In the genomic region with DNA sequence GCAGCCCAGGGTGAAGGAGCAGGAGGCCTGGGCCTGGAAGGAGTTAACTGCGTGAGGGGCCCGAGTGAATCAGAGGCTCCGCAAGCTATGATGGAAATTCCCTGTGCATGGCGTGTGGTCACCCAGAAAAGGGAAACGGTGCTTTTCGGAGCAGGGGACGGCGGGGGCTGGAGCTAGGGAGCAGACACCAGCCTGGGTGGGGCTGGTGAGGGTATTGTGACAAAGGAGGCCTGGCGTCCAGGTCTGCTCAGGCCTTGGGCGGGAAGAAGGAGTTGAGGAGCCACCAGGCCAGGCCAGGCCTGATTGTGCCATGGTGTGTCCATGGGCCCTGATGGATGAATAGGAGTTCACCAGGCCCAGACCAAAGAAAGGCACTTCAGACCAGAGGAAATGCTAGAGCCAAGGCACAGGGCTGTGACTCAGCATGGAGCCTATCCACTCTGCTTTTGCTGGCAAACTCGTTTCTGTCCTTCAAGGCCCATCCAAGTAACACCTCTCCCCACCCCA, we compare ENCODE assay signal across 13 cellular contexts. TPM values are rescaled to one million over a fixed set of nuclear protein-coding genes. Genes with fewer than 3 reads are reported as not detected.
DNase-seq lines count a peak whose midpoint lies in the region; ATAC-seq, FAIRE-seq and TF ChIP-seq lines count a peak whose summit lies in the region.
"Had no signal": no experiment of that assay in that cellular context is flagged by ENCODE, and none has a peak within 500 bp of the region (broad histone marks: within the 10 kb centered on the region; RNA-seq: fewer than 3 reads in every experiment).

No MANE protein-coding gene starts in this region.

- 44 to 84% (median 72%) methylated on average over 11 of the region's 11 CpGs for WGBS in adipose tissue, 3 donors
- WGBS in HepG2 (ENCODE audit: low lambda C conversion rate): 48% methylated on average over 11 of the region's 11 CpGs
- WGBS in thymus: 94% methylated on average over 11 of the region's 11 CpGs
- WGBS in hepatocyte (ENCODE audit: low lambda C conversion rate, missing lambda C conversion rate): 91% methylated on average over 11 of the region's 11 CpGs

- peaks cover 50% of the 10 kb centered on the region for H3K4me1 Mint-ChIP-seq in activated CD8-positive, alpha-beta T cell treated with anti-CD3 and anti-CD28 coated beads, Interleukin-2, amount 10 ng/mL, durations not matched to agents 7 days and 5 days (ENCODE audit: low read depth)
- peaks cover 42% of the 10 kb centered on the region for H3K4me1 Mint-ChIP-seq in activated CD8-positive, alpha-beta T cell treated with anti-CD3 and anti-CD28 coated beads for 36 hours (ENCODE audit: low read depth)

- ATAC-seq in activated CD8-positive, alpha-beta T cell treated with anti-CD3 and anti-CD28 coated beads, Interleukin-2, amount 10 ng/mL, durations not matched to agents 7 days and 5 days: no peak
- no peak for ATAC-seq in activated CD8-positive, alpha-beta T cell treated with anti-CD3 and anti-CD28 coated beads for 36 hours
- no peak for ATAC-seq in HepG2

- POLR2A ChIA-PET in activated CD8-positive, alpha-beta T cell treated with anti-CD3 and anti-CD28 coated beads, Interleukin-2, amount 10 ng/mL, durations not matched to agents 7 days and 5 days (lab: Charles Lee): interaction anchor here (0.6 to 1.0 kb wide), 2 partner anchors 18 to 377 kb away, joined by 3 read pairs; no protein-coding TSS in a partner anchor
- POLR2A ChIA-PET in activated CD8-positive, alpha-beta T cell treated with anti-CD3 and anti-CD28 coated beads for 36 hours (lab: Charles Lee): interaction anchor here (0.6 to 5.7 kb wide), 3 partner anchors 9 to 159 kb away, joined by 3 to 28 read pairs (median 4); no protein-coding TSS in a partner anchor
- POLR2A ChIA-PET in HepG2 (lab: Yijun Ruan, JAX): no interaction called here

- H3K36me3 Mint-ChIP-seq in activated CD8-positive, alpha-beta T cell treated with anti-CD3 and anti-CD28 coated beads, Interleukin-2, amount 10 ng/mL, durations not matched to agents 7 days and 5 days (ENCODE audit: low read depth): no peaks in the 10 kb centered on the region
- no peaks in the 10 kb centered on the region for H3K36me3 Mint-ChIP-seq in activated CD8-positive, alpha-beta T cell treated with anti-CD3 and anti-CD28 coated beads for 36 hours (ENCODE audit: low read depth)

- TF ChIP-seq EP300 in HepG2 (IDR thresholded peaks at IDR 0.05; ENCODE audit: low read depth in 2 of 2, low read length in 2 of 2) (no peak), HepG2 (CRISPR knock-in tag; IDR thresholded peaks at IDR 0.05; ENCODE audit: borderline replicate concordance) (no peak)

- BruUV-seq in HepG2 (replicated peaks; lab: Mats Ljungman, UMichigan): no TSS peak

- no peaks in the 10 kb centered on the region for H3K27me3 Mint-ChIP-seq in activated CD8-positive, alpha-beta T cell treated with anti-CD3 and anti-CD28 coated beads, Interleukin-2, amount 10 ng/mL, durations not matched to agents 7 days and 5 days (ENCODE audit: low read depth)
- H3K27me3 Mint-ChIP-seq in activated CD8-positive, alpha-beta T cell treated with anti-CD3 and anti-CD28 coated beads for 36 hours: no peaks in the 10 kb centered on the region

- H3K9me3 ChIP-seq in HepG2 (ENCODE audit: low read length) (no peaks in the 10 kb centered on the region), thymus (ENCODE audit: control insufficient read depth) (no peaks in the 10 kb centered on the region), hepatocyte (ENCODE audit: low read depth) (no peaks in the 10 kb centered on the region)
- H3K9me3 ChIP-seq: A549 had no signal

- no peak for DNase-seq in activated CD8-positive, alpha-beta T cell treated with anti-CD3 and anti-CD28 coated beads, Interleukin-2, amount 10 ng/mL, durations not matched to agents 7 days and 5 days
- DNase-seq in activated CD8-positive, alpha-beta T cell treated with anti-CD3 and anti-CD28 coated beads for 36 hours: no peak
- DNase-seq in HepG2 (ENCODE audit: low spot score): no peak
- no peak for DNase-seq in hepatocyte (ENCODE audit: low spot score)
- no peak for DNase-seq in HK-2 (ENCODE audit: unreplicated experiment)
- no peak for DNase-seq in activated CD8-positive, alpha-beta memory T cell treated with anti-CD3 and anti-CD28 coated beads, Interleukin-2, amount 50 U/mL, for 4 hours
- DNase-seq: activated naive CD4-positive, alpha-beta T cell; NCI-H1417 treated with DMSO at 0.1 percent for 48 hours; OCI-M1 had no signal

- peaks cover 58% of the 10 kb centered on the region for H3K4me1 ChIP-seq in HepG2 (ENCODE audit: insufficient read depth, low read length)
- peaks cover 12% of the 10 kb centered on the region for H3K4me1 ChIP-seq in thymus (ENCODE audit: control insufficient read depth, insufficient read depth, low read length)
- no peaks in the 10 kb centered on the region for H3K4me1 ChIP-seq in hepatocyte (ENCODE audit: insufficient read depth)
- H3K4me1 ChIP-seq: A549 had no signal

- H3K79me2 ChIP-seq in HepG2 (ENCODE audit: insufficient read depth, low read length) (no peaks in the 10 kb centered on the region), hepatocyte (no peaks in the 10 kb centered on the region)

- intact Hi-C loops in activated CD8-positive, alpha-beta T cell treated with anti-CD3 and anti-CD28 coated beads for 36 hours (cut with micrococcal nuclease): no loop called here
- intact Hi-C loops in HepG2 (cut with micrococcal nuclease; ENCODE audit: unreplicated experiment): no loop called here

- no peak for TF ChIP-seq RAD21 in HepG2 (CRISPR knock-in tag; IDR thresholded peaks at IDR 0.05)

- CTCF ChIA-PET in activated CD8-positive, alpha-beta T cell treated with anti-CD3 and anti-CD28 coated beads, Interleukin-2, amount 10 ng/mL, durations not matched to agents 7 days and 5 days (lab: Charles Lee): interaction anchor here (1.6 to 7.2 kb wide), 2 partner anchors 11 to 18 kb away, joined by 3 to 57 read pairs; no protein-coding TSS in a partner anchor
- CTCF ChIA-PET in activated CD8-positive, alpha-beta T cell treated with anti-CD3 and anti-CD28 coated beads for 36 hours (lab: Charles Lee): interaction anchor here (0.8 to 9.3 kb wide), 4 partner anchors 8 to 58 kb away, joined by 3 to 91 read pairs (median 12); no protein-coding TSS in a partner anchor
- CTCF ChIA-PET in HepG2 (lab: Yijun Ruan, JAX; ENCODE audit: low intra/inter-chr PET ratio, low total read pairs): no interaction called here

- H3K4me2 ChIP-seq in HepG2 (ENCODE audit: low read depth, low read length) (0 out of 2 replicates have a peak overlapping the region, but pooled peaks have one; percentile 14), hepatocyte (no peak overlapping the region)
- H3K4me2 ChIP-seq: A549 had no signal

- TF ChIP-seq POLR2A in HepG2 (IDR thresholded peaks at IDR 0.05; ENCODE audit: insufficient read depth in 1 of 2, low read depth in 2 of 2, low read length in 2 of 2): no peak

- no peaks in the 10 kb centered on the region for H3K9me2 ChIP-seq in hepatocyte (replicated peaks; ENCODE audit: insufficient read depth)

- no peak overlapping the region for H3K4me3 Mint-ChIP-seq in activated CD8-positive, alpha-beta T cell treated with anti-CD3 and anti-CD28 coated beads, Interleukin-2, amount 10 ng/mL, durations not matched to agents 7 days and 5 days
- H3K4me3 Mint-ChIP-seq in activated CD8-positive, alpha-beta T cell treated with anti-CD3 and anti-CD28 coated beads for 36 hours: no peak overlapping the region

- in situ Hi-C loops in HepG2 (cut with HindIII; ENCODE audit: extremely low pct_ligation_motif_present, low pct_unique_long_range_greater_than_20kb): no loop called here

- H3K36me3 ChIP-seq in HepG2 (replicated peaks in 1 of 2; ENCODE audit: control insufficient read depth in 1 of 2, insufficient read depth in 2 of 2, low read length in 2 of 2) (no peaks in the 10 kb centered on the region), thymus (ENCODE audit: control insufficient read depth, insufficient read depth) (no peaks in the 10 kb centered on the region), hepatocyte (replicated peaks; ENCODE audit: insufficient read depth, low read depth) (no peaks in the 10 kb centered on the region)

- H3K27ac Mint-ChIP-seq in activated CD8-positive, alpha-beta T cell treated with anti-CD3 and anti-CD28 coated beads, Interleukin-2, amount 10 ng/mL, durations not matched to agents 7 days and 5 days: peak overlapping the region; percentile 37
- H3K27ac Mint-ChIP-seq in activated CD8-positive, alpha-beta T cell treated with anti-CD3 and anti-CD28 coated beads for 36 hours: no peak overlapping the region

- no peak for FAIRE-seq in HepG2 (lab: Jason Lieb, UNC)
- FAIRE-seq: A549 had no signal

- peak overlapping the region; percentile 40 for H3K27ac ChIP-seq in adipose tissue (ENCODE audit: low read depth, low read length)
- no peak overlapping the region for H3K27ac ChIP-seq in HepG2 (ENCODE audit: extremely low read length, insufficient read depth, low read length)
- peak overlapping the region; percentile 10 for H3K27ac ChIP-seq in thymus (ENCODE audit: low read depth)
- H3K27ac ChIP-seq in hepatocyte: no peak overlapping the region
- H3K27ac ChIP-seq: A549 had no signal

- H3K27me3 ChIP-seq in HepG2 (ENCODE audit: control insufficient read depth in 1 of 2, insufficient read depth in 2 of 2, low read length in 2 of 2): peaks cover 0 to 5% of the 10 kb centered on the region in 2 experiments; a peak in 2 of 5 replicates
- H3K27me3 ChIP-seq in thymus (ENCODE audit: control insufficient read depth, insufficient read depth): no peaks in the 10 kb centered on the region
- no peaks in the 10 kb centered on the region for H3K27me3 ChIP-seq in hepatocyte

- TF ChIP-seq CTCF in activated CD8-positive, alpha-beta T cell treated with anti-CD3 and anti-CD28 coated beads for 36 hours (IDR thresholded peaks at IDR 0.05): no peak
- TF ChIP-seq CTCF in HepG2 (CRISPR knock-in tag; IDR thresholded peaks at IDR 0.05) (no peak), hepatocyte (IDR thresholded peaks at IDR 0.05; ENCODE audit: poor library complexity) (no peak)

- H3K9ac ChIP-seq in HepG2 (ENCODE audit: insufficient read depth, low read depth, low read length): no peak overlapping the region

- H2AFZ ChIP-seq in HepG2 (ENCODE audit: low read length): no peak overlapping the region
- no peak overlapping the region for H2AFZ ChIP-seq in hepatocyte

- H3K9me3 Mint-ChIP-seq in activated CD8-positive, alpha-beta T cell treated with anti-CD3 and anti-CD28 coated beads, Interleukin-2, amount 10 ng/mL, durations not matched to agents 7 days and 5 days (ENCODE audit: insufficient read depth): no peaks in the 10 kb centered on the region
- no peaks in the 10 kb centered on the region for H3K9me3 Mint-ChIP-seq in activated CD8-positive, alpha-beta T cell treated with anti-CD3 and anti-CD28 coated beads for 36 hours

- no peaks in the 10 kb centered on the region for H4K20me1 ChIP-seq in HepG2 (ENCODE audit: insufficient read depth, low read length)
- H4K20me1 ChIP-seq in hepatocyte (ENCODE audit: insufficient read depth, poor library complexity, severe bottlenecking): no peaks in the 10 kb centered on the region

- no peak overlapping the region for H3K4me3 ChIP-seq in HepG2 (replicated peaks in 1 of 3; ENCODE audit: insufficient read depth in 1 of 3, low read depth in 2 of 3, low read length in 3 of 3)
- no peak overlapping the region for H3K4me3 ChIP-seq in thymus (ENCODE audit: low read length)
- H3K4me3 ChIP-seq in hepatocyte: no peak overlapping the region
- H3K4me3 ChIP-seq: A549 had no signal

RNA-seq across cellular contexts. Expression of gene SPI1, which starts 12.8 kb away (rescaled TPM):
- not detected for total RNA-seq in activated CD8-positive, alpha-beta T cell treated with anti-CD3 and anti-CD28 coated beads, Interleukin-2, amount 10 ng/mL, durations not matched to agents 7 days and 5 days
- under 1 TPM in 1 of 2 experiments, not detected in 1; 0.25 TPM for total RNA-seq in activated CD8-positive, alpha-beta T cell treated with anti-CD3 and anti-CD28 coated beads for 36 hours
- polyA plus RNA-seq in adipose tissue: 10 to 100 TPM in 2 of 3 donors, 1 to 10 TPM in 1; 4.9 to 69.3 (median 49.3) TPM
- total RNA-seq in HepG2 (2016; rRNA removed; fragmentation: Illumina TruSeq; extraction: Trizol): not detected in 2 replicates
- total RNA-seq in HepG2 (2016; cell fraction: cytosol; rRNA removed; fragmentation: Illumina TruSeq; extraction: Trizol; ENCODE audit: low read depth): not detected in 2 replicates
- total RNA-seq in HepG2 (2016; cell fraction: insoluble cytoplasmic fraction; rRNA removed; fragmentation: Illumina TruSeq; extraction: Trizol): not detected in 2 replicates
- not detected in 2 replicates for total RNA-seq in HepG2 (2016; cell fraction: membrane; rRNA removed; fragmentation: Illumina TruSeq; extraction: Trizol)
- not detected in 2 replicates for total RNA-seq in HepG2 (2016; cell fraction: nucleus; rRNA removed; fragmentation: Illumina TruSeq; extraction: Trizol)
- not detected in 2 replicates for polyA plus RNA-seq in HepG2 (2011; rRNA removed)
- polyA plus RNA-seq in HepG2 (2011; cell fraction: cytosol; rRNA removed): not detected in 2 replicates
- polyA plus RNA-seq in HepG2 (2011; cell fraction: nucleus; rRNA removed): not detected in 2 replicates
- not detected in 2 replicates for polyA plus RNA-seq in HepG2 (2012)
- polyA plus RNA-seq in HepG2 (2016; cell fraction: cytosol; fragmentation: Illumina TruSeq; extraction: Trizol; ENCODE audit: low read depth): not detected in 2 replicates
- not detected in 2 replicates for polyA plus RNA-seq in HepG2 (2016; cell fraction: insoluble cytoplasmic fraction; fragmentation: Illumina TruSeq; extraction: Trizol; ENCODE audit: low read depth)
- polyA plus RNA-seq in HepG2 (2016; cell fraction: membrane; fragmentation: Illumina TruSeq; extraction: Trizol; ENCODE audit: low read depth): not detected in 2 replicates
- not detected in 2 replicates for polyA plus RNA-seq in HepG2 (2016; cell fraction: nucleus; fragmentation: Illumina TruSeq; extraction: Trizol; ENCODE audit: insufficient read depth, low read depth)
- polyA minus RNA-seq in HepG2 (2011; rRNA and poly(A)+ RNA removed; ENCODE audit: low replicate concordance): 0.61 and 0.70 TPM in 2 replicates
- polyA minus RNA-seq in HepG2 (2011; cell fraction: cytosol; rRNA and poly(A)+ RNA removed): not detected in 2 replicates
- not detected in 2 replicates for polyA minus RNA-seq in HepG2 (2011; cell fraction: nucleus; rRNA and poly(A)+ RNA removed)
- polyA plus RNA-seq in thymus: 40.0 TPM
- 0.13 and 1.1 TPM in 2 replicates for total RNA-seq in hepatocyte
- polyA plus RNA-seq in hepatocyte: 2.0 and 3.3 TPM in 2 replicates
- total RNA-seq: dermis microvascular lymphatic vessel endothelial cell had no signal

RNA-seq across cellular contexts. Expression of gene SLC39A13, which starts 17.3 kb away (rescaled TPM):
- total RNA-seq in activated CD8-positive, alpha-beta T cell treated with anti-CD3 and anti-CD28 coated beads, Interleukin-2, amount 10 ng/mL, durations not matched to agents 7 days and 5 days: 10 to 100 TPM; 19.2 to 20.0 TPM
- total RNA-seq in activated CD8-positive, alpha-beta T cell treated with anti-CD3 and anti-CD28 coated beads for 36 hours: 10 to 100 TPM; 10.0 to 10.5 TPM
- polyA plus RNA-seq in adipose tissue (10 to 100 TPM; 36.4 to 42.0 (median 39.9) TPM), HepG2 (2011; rRNA removed) (30.5 and 40.7 TPM in 2 replicates), thymus (37.1 TPM), hepatocyte (118 and 119 TPM in 2 replicates)
- total RNA-seq in HepG2 (2016; rRNA removed; fragmentation: Illumina TruSeq; extraction: Trizol) (7.2 and 15.3 TPM in 2 replicates), hepatocyte (60.8 and 72.3 TPM in 2 replicates)
- total RNA-seq in HepG2 (2016; cell fraction: cytosol; rRNA removed; fragmentation: Illumina TruSeq; extraction: Trizol; ENCODE audit: low read depth): 5.8 and 6.7 TPM in 2 replicates
- total RNA-seq in HepG2 (2016; cell fraction: insoluble cytoplasmic fraction; rRNA removed; fragmentation: Illumina TruSeq; extraction: Trizol): 5.9 and 15.1 TPM in 2 replicates
- 12.4 and 12.8 TPM in 2 replicates for total RNA-seq in HepG2 (2016; cell fraction: membrane; rRNA removed; fragmentation: Illumina TruSeq; extraction: Trizol)
- total RNA-seq in HepG2 (2016; cell fraction: nucleus; rRNA removed; fragmentation: Illumina TruSeq; extraction: Trizol): 13.7 and 15.1 TPM in 2 replicates
- polyA plus RNA-seq in HepG2 (2011; cell fraction: cytosol; rRNA removed): 23.0 and 34.8 TPM in 2 replicates
- polyA plus RNA-seq in HepG2 (2011; cell fraction: nucleus; rRNA removed): 143 and 176 TPM in 2 replicates
- polyA plus RNA-seq in HepG2 (2012): 13.2 and 20.5 TPM in 2 replicates
- polyA plus RNA-seq in HepG2 (2016; cell fraction: cytosol; fragmentation: Illumina TruSeq; extraction: Trizol; ENCODE audit: low read depth): 9.4 and 9.7 TPM in 2 replicates
- 6.9 and 7.7 TPM in 2 replicates for polyA plus RNA-seq in HepG2 (2016; cell fraction: insoluble cytoplasmic fraction; fragmentation: Illumina TruSeq; extraction: Trizol; ENCODE audit: low read depth)
- 11.6 and 15.3 TPM in 2 replicates for polyA plus RNA-seq in HepG2 (2016; cell fraction: membrane; fragmentation: Illumina TruSeq; extraction: Trizol; ENCODE audit: low read depth)
- 31.2 and 34.6 TPM in 2 replicates for polyA plus RNA-seq in HepG2 (2016; cell fraction: nucleus; fragmentation: Illumina TruSeq; extraction: Trizol; ENCODE audit: insufficient read depth, low read depth)
- polyA minus RNA-seq in HepG2 (2011; rRNA and poly(A)+ RNA removed; ENCODE audit: low replicate concordance): 14.8 and 27.8 TPM in 2 replicates
- polyA minus RNA-seq in HepG2 (2011; cell fraction: cytosol; rRNA and poly(A)+ RNA removed): 8.2 and 8.5 TPM in 2 replicates
- polyA minus RNA-seq in HepG2 (2011; cell fraction: nucleus; rRNA and poly(A)+ RNA removed): 15.2 and 17.7 TPM in 2 replicates

RNA-seq across cellular contexts. Expression of gene PSMC3, which starts 35.1 kb away (rescaled TPM):
- total RNA-seq in activated CD8-positive, alpha-beta T cell treated with anti-CD3 and anti-CD28 coated beads, Interleukin-2, amount 10 ng/mL, durations not matched to agents 7 days and 5 days: 100 to 1,000 TPM; 179 TPM
- 100 to 1,000 TPM; 137 to 140 TPM for total RNA-seq in activated CD8-positive, alpha-beta T cell treated with anti-CD3 and anti-CD28 coated beads for 36 hours
- polyA plus RNA-seq in adipose tissue (100 to 1,000 TPM in 2 of 3 donors, 10 to 100 TPM in 1; 76.2 to 157 (median 134) TPM), HepG2 (2011; rRNA removed) (66.7 and 75.8 TPM in 2 replicates), thymus (104 TPM), hepatocyte (142 and 159 TPM in 2 replicates)
- total RNA-seq in HepG2 (2016; rRNA removed; fragmentation: Illumina TruSeq; extraction: Trizol) (214 and 279 TPM in 2 replicates), hepatocyte (95.8 and 103 TPM in 2 replicates)
- 50.9 and 53.3 TPM in 2 replicates for total RNA-seq in HepG2 (2016; cell fraction: cytosol; rRNA removed; fragmentation: Illumina TruSeq; extraction: Trizol; ENCODE audit: low read depth)
- total RNA-seq in HepG2 (2016; cell fraction: insoluble cytoplasmic fraction; rRNA removed; fragmentation: Illumina TruSeq; extraction: Trizol): 219 and 288 TPM in 2 replicates
- total RNA-seq in HepG2 (2016; cell fraction: membrane; rRNA removed; fragmentation: Illumina TruSeq; extraction: Trizol): 67.5 and 75.1 TPM in 2 replicates
- 86.3 and 92.9 TPM in 2 replicates for total RNA-seq in HepG2 (2016; cell fraction: nucleus; rRNA removed; fragmentation: Illumina TruSeq; extraction: Trizol)
- 95.2 and 102 TPM in 2 replicates for polyA plus RNA-seq in HepG2 (2011; cell fraction: cytosol; rRNA removed)
- 41.7 and 44.9 TPM in 2 replicates for polyA plus RNA-seq in HepG2 (2011; cell fraction: nucleus; rRNA removed)
- polyA plus RNA-seq in HepG2 (2012): 71.8 and 98.0 TPM in 2 replicates
- polyA plus RNA-seq in HepG2 (2016; cell fraction: cytosol; fragmentation: Illumina TruSeq; extraction: Trizol; ENCODE audit: low read depth): 52.7 and 54.7 TPM in 2 replicates
- polyA plus RNA-seq in HepG2 (2016; cell fraction: insoluble cytoplasmic fraction; fragmentation: Illumina TruSeq; extraction: Trizol; ENCODE audit: low read depth): 298 and 314 TPM in 2 replicates
- 58.7 and 63.6 TPM in 2 replicates for polyA plus RNA-seq in HepG2 (2016; cell fraction: membrane; fragmentation: Illumina TruSeq; extraction: Trizol; ENCODE audit: low read depth)
- polyA plus RNA-seq in HepG2 (2016; cell fraction: nucleus; fragmentation: Illumina TruSeq; extraction: Trizol; ENCODE audit: insufficient read depth, low read depth): 117 and 127 TPM in 2 replicates
- 52.6 and 310 TPM in 2 replicates for polyA minus RNA-seq in HepG2 (2011; rRNA and poly(A)+ RNA removed; ENCODE audit: low replicate concordance)
- 39.1 and 44.3 TPM in 2 replicates for polyA minus RNA-seq in HepG2 (2011; cell fraction: cytosol; rRNA and poly(A)+ RNA removed)
- polyA minus RNA-seq in HepG2 (2011; cell fraction: nucleus; rRNA and poly(A)+ RNA removed): 51.1 and 58.3 TPM in 2 replicates

RNA-seq across cellular contexts. Expression of gene MYBPC3, which starts 38.6 kb away (rescaled TPM):
- total RNA-seq in activated CD8-positive, alpha-beta T cell treated with anti-CD3 and anti-CD28 coated beads, Interleukin-2, amount 10 ng/mL, durations not matched to agents 7 days and 5 days: not detected
- total RNA-seq in activated CD8-positive, alpha-beta T cell treated with anti-CD3 and anti-CD28 coated beads for 36 hours: not detected
- polyA plus RNA-seq in adipose tissue (1 to 10 TPM in 1 of 3 donors, under 1 TPM in 2; 0.07 to 3.1 (median 0.68) TPM), HepG2 (2011; rRNA removed) (0.01 TPM in 1 of 2 replicates, not detected in the other), thymus (0.55 TPM), hepatocyte (0.51 and 0.75 TPM in 2 replicates)
- total RNA-seq in HepG2 (2016; rRNA removed; fragmentation: Illumina TruSeq; extraction: Trizol) (not detected in 2 replicates), hepatocyte (0.68 and 1.4 TPM in 2 replicates)
- not detected in 2 replicates for total RNA-seq in HepG2 (2016; cell fraction: cytosol; rRNA removed; fragmentation: Illumina TruSeq; extraction: Trizol; ENCODE audit: low read depth)
- not detected in 2 replicates for total RNA-seq in HepG2 (2016; cell fraction: insoluble cytoplasmic fraction; rRNA removed; fragmentation: Illumina TruSeq; extraction: Trizol)
- not detected in 2 replicates for total RNA-seq in HepG2 (2016; cell fraction: membrane; rRNA removed; fragmentation: Illumina TruSeq; extraction: Trizol)
- total RNA-seq in HepG2 (2016; cell fraction: nucleus; rRNA removed; fragmentation: Illumina TruSeq; extraction: Trizol): not detected in 2 replicates
- not detected in 2 replicates for polyA plus RNA-seq in HepG2 (2011; cell fraction: cytosol; rRNA removed)
- polyA plus RNA-seq in HepG2 (2011; cell fraction: nucleus; rRNA removed): not detected in 2 replicates
- polyA plus RNA-seq in HepG2 (2012): not detected in 2 replicates
- not detected in 2 replicates for polyA plus RNA-seq in HepG2 (2016; cell fraction: cytosol; fragmentation: Illumina TruSeq; extraction: Trizol; ENCODE audit: low read depth)
- not detected in 2 replicates for polyA plus RNA-seq in HepG2 (2016; cell fraction: insoluble cytoplasmic fraction; fragmentation: Illumina TruSeq; extraction: Trizol; ENCODE audit: low read depth)
- not detected in 2 replicates for polyA plus RNA-seq in HepG2 (2016; cell fraction: membrane; fragmentation: Illumina TruSeq; extraction: Trizol; ENCODE audit: low read depth)
- not detected in 2 replicates for polyA plus RNA-seq in HepG2 (2016; cell fraction: nucleus; fragmentation: Illumina TruSeq; extraction: Trizol; ENCODE audit: insufficient read depth, low read depth)
- not detected in 2 replicates for polyA minus RNA-seq in HepG2 (2011; rRNA and poly(A)+ RNA removed; ENCODE audit: low replicate concordance)
- not detected in 2 replicates for polyA minus RNA-seq in HepG2 (2011; cell fraction: cytosol; rRNA and poly(A)+ RNA removed)
- polyA minus RNA-seq in HepG2 (2011; cell fraction: nucleus; rRNA and poly(A)+ RNA removed): not detected in 2 replicates
- total RNA-seq: dermis microvascular lymphatic vessel endothelial cell had no signal

RNA-seq across cellular contexts. Expression of gene RAPSN, which starts 57.8 kb away (rescaled TPM):
- 1 to 10 TPM in 1 of 2 experiments, under 1 TPM in 1; 0.45 to 1.2 TPM for total RNA-seq in activated CD8-positive, alpha-beta T cell treated with anti-CD3 and anti-CD28 coated beads, Interleukin-2, amount 10 ng/mL, durations not matched to agents 7 days and 5 days
- total RNA-seq in activated CD8-positive, alpha-beta T cell treated with anti-CD3 and anti-CD28 coated beads for 36 hours: under 1 TPM; 0.36 to 0.81 TPM
- polyA plus RNA-seq in adipose tissue: under 1 TPM in 2 of 3 donors, not detected in 1; 0.21 to 0.59 TPM
- 0.60 and 1.2 TPM in 2 replicates for total RNA-seq in HepG2 (2016; rRNA removed; fragmentation: Illumina TruSeq; extraction: Trizol)
- total RNA-seq in HepG2 (2016; cell fraction: cytosol; rRNA removed; fragmentation: Illumina TruSeq; extraction: Trizol; ENCODE audit: low read depth): 0.91 and 1.4 TPM in 2 replicates
- total RNA-seq in HepG2 (2016; cell fraction: insoluble cytoplasmic fraction; rRNA removed; fragmentation: Illumina TruSeq; extraction: Trizol): 1.0 and 1.7 TPM in 2 replicates
- total RNA-seq in HepG2 (2016; cell fraction: membrane; rRNA removed; fragmentation: Illumina TruSeq; extraction: Trizol): 1.2 and 1.4 TPM in 2 replicates
- total RNA-seq in HepG2 (2016; cell fraction: nucleus; rRNA removed; fragmentation: Illumina TruSeq; extraction: Trizol): 0.72 and 1.2 TPM in 2 replicates
- 0.15 and 0.40 TPM in 2 replicates for polyA plus RNA-seq in HepG2 (2011; rRNA removed)
- polyA plus RNA-seq in HepG2 (2011; cell fraction: cytosol; rRNA removed): 0.13 and 0.14 TPM in 2 replicates
- polyA plus RNA-seq in HepG2 (2011; cell fraction: nucleus; rRNA removed): 0.77 and 1.1 TPM in 2 replicates
- polyA plus RNA-seq in HepG2 (2012): 0.79 and 0.80 TPM in 2 replicates
- 0.51 and 1.2 TPM in 2 replicates for polyA plus RNA-seq in HepG2 (2016; cell fraction: cytosol; fragmentation: Illumina TruSeq; extraction: Trizol; ENCODE audit: low read depth)
- polyA plus RNA-seq in HepG2 (2016; cell fraction: insoluble cytoplasmic fraction; fragmentation: Illumina TruSeq; extraction: Trizol; ENCODE audit: low read depth): 0.83 and 0.93 TPM in 2 replicates
- 0.44 TPM in 1 of 2 replicates, not detected in the other for polyA plus RNA-seq in HepG2 (2016; cell fraction: membrane; fragmentation: Illumina TruSeq; extraction: Trizol; ENCODE audit: low read depth)
- 2.3 and 3.6 TPM in 2 replicates for polyA plus RNA-seq in HepG2 (2016; cell fraction: nucleus; fragmentation: Illumina TruSeq; extraction: Trizol; ENCODE audit: insufficient read depth, low read depth)
- polyA minus RNA-seq in HepG2 (2011; rRNA and poly(A)+ RNA removed; ENCODE audit: low replicate concordance): 0.16 and 0.64 TPM in 2 replicates
- not detected in 2 replicates for polyA minus RNA-seq in HepG2 (2011; cell fraction: cytosol; rRNA and poly(A)+ RNA removed)
- polyA minus RNA-seq in HepG2 (2011; cell fraction: nucleus; rRNA and poly(A)+ RNA removed): 0.75 and 1.2 TPM in 2 replicates
- polyA plus RNA-seq in thymus: 0.66 TPM
- 0.44 TPM in 1 of 2 replicates, not detected in the other for total RNA-seq in hepatocyte
- polyA plus RNA-seq in hepatocyte: 0.34 and 0.46 TPM in 2 replicates

Comparison
In these comparisons a context has a peak if more than half of its experiments do, and no peak if none do; other contexts are left out.
1. H3K27ac ChIP-seq: peak in adipose tissue (single experiment) and thymus (single experiment); none in HepG2 (single experiment) and hepatocyte (single experiment).